ENCODE assay signal across 8 cellular contexts in the genomic region with DNA sequence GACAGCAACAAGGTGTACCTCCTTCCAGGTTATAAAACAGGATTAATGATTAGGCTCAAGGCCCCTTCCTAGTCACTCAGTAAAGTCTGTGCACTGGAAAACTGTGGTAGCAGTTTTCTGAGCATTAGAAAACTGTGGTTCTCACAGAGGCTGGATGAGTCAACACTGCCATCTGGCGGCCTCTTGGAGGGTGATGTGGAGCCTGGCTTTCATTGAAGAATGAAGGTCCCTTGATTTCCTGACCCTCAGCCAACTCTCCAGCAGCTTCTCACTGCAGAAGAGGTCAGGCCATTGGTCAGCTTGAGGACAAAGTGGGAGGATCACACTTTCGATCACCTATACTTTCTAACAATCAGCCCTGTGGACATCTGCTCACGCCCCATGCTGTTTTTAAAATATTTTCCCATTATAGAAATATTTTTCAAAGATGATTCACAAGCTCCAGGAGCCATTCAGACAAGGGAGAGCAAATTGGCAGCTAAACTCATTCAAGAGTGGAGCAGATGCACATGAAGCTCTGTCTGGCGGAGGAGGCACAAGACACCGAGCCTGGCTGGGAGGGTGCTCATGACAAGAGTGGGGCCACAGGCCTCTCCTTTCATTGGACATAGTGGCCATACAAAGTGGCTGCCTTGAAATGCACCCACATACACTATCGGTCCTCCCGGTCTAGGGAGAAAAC. TPM values are rescaled to one million over a fixed set of nuclear protein-coding genes. Genes with fewer than 3 reads are reported as not detected.
DNase-seq lines count a peak whose midpoint lies in the region; ATAC-seq, FAIRE-seq and TF ChIP-seq lines count a peak whose summit lies in the region.

No MANE protein-coding gene starts in this region.

- in situ Hi-C loops in IMR-90 (cut with MboI; ENCODE audit: low sequenced_read_pairs): loop anchor here (10.0 kb wide), 1 partner anchor 815 kb away; no protein-coding TSS in a partner anchor
- in situ Hi-C loops in transverse colon (cut with MboI; ENCODE audit: low pct_ligation_motif_present in 1 of 4, low pct_unique_long_range_greater_than_20kb in 1 of 4, low sequenced_read_pairs in 3 of 4): loop anchor here in 2 of 4 donors (10.0 kb wide), 2 partner anchors 705 to 1635 kb away; no protein-coding TSS in a partner anchor

- no peak overlapping the region for H3K14ac ChIP-seq in IMR-90 (replicated peaks; ENCODE audit: low read depth, low read length)

- POLR2A ChIA-PET in IMR-90 (lab: Charles Lee; ENCODE audit: unreplicated experiment): interaction anchor here (0.6 kb wide), 1 partner anchor 111 kb away, joined by 5 read pairs; no protein-coding TSS in a partner anchor

- TF ChIP-seq CTCF in IMR-90 (conservative IDR thresholded peaks at IDR 0.05; ENCODE audit: low read depth, low read length): peak; percentile 92
- TF ChIP-seq CTCF in fibroblast of the aortic adventitia (IDR thresholded peaks at IDR 0.05; ENCODE audit: insufficient read depth, low read length): peak; percentile 95
- TF ChIP-seq CTCF in transverse colon (IDR thresholded peaks at IDR 0.05): peak; percentile 71 to 87 (median 76)

- no peak overlapping the region for H2AK5ac ChIP-seq in IMR-90 (ENCODE audit: low read depth, low read length)

- H3K4me3 ChIP-seq in IMR-90 (ENCODE audit: insufficient read depth, low read depth, low read length) (no peak overlapping the region), fibroblast of the aortic adventitia (ENCODE audit: low read depth, low read length) (no peak overlapping the region), transverse colon (no peak overlapping the region)

- H3K56ac ChIP-seq in IMR-90 (ENCODE audit: extremely low read depth, insufficient read depth, low read length): no peak overlapping the region

- H2BK15ac ChIP-seq in IMR-90 (ENCODE audit: low read depth, low read length): no peak overlapping the region

- TF ChIP-seq POLR2A in IMR-90 (IDR thresholded peaks at IDR 0.05; ENCODE audit: low read depth, low read length) (no peak), transverse colon (IDR thresholded peaks at IDR 0.05) (no peak)

- no peak overlapping the region for H2BK5ac ChIP-seq in IMR-90 (ENCODE audit: low read depth, low read length, poor library complexity, severe bottlenecking)

- BruUV-seq in IMR-90 (replicated peaks; lab: Mats Ljungman, UMichigan): no TSS peak

- dilution Hi-C loops in IMR-90 (cut with HindIII; ENCODE audit: low sequenced_read_pairs, unreplicated experiment): no loop called here

- H3K27me3 ChIP-seq in IMR-90 (ENCODE audit: control insufficient read depth, insufficient read depth, low read length) (no peaks in the 10 kb centered on the region), transverse colon (no peaks in the 10 kb centered on the region)

- no peak overlapping the region for H4K8ac ChIP-seq in IMR-90 (ENCODE audit: low read depth in 2 of 2, low read length in 2 of 2)

- WGBS in IMR-90 (ENCODE audit: extremely low coverage in 2 of 2, insufficient read length in 1 of 2), 2 experiments: 40% methylated on average over 1 of the region's 7 CpGs; no CpG with 5 or more reads in 1 of the 2 experiments
- WGBS in transverse colon (ENCODE audit: low coverage in 1 of 2), 2 donors: 54% methylated on average over 7 of the region's 7 CpGs; no CpG with 5 or more reads in 1 of the 2 donors

- peak overlapping the region; percentile 34 for H2AFZ ChIP-seq in IMR-90 (replicated peaks; ENCODE audit: low read length, poor library complexity)

- no peak overlapping the region for H2BK20ac ChIP-seq in IMR-90 (ENCODE audit: low read depth, low read length)

- DNase-seq in D341Med (ENCODE audit: low spot score): peak; percentile 78
- DNase-seq in IMR-90: peak; percentile 69
- peak; percentile 31 for DNase-seq in RCC 7860 (ENCODE audit: low spot score)
- DNase-seq in activated T-helper 1 cell treated with Interleukin-2 at 50 U/mL for 16 hours (ENCODE audit: low read depth): peak; percentile 38
- peak; percentile 79 for DNase-seq in fibroblast of the aortic adventitia (ENCODE audit: low read depth)
- peak in 53 of 56 donors; percentile 5 to 91 (median 56) for DNase-seq in nucleus accumbens (lab: John Stamatoyannopoulos, UW)
- peak; percentile 67 for DNase-seq in transverse colon

- no peak for TF ChIP-seq EP300 in transverse colon (IDR thresholded peaks at IDR 0.05; ENCODE audit: low read depth)

- no peak overlapping the region for H3K4me2 ChIP-seq in IMR-90 (ENCODE audit: low read depth, low read length)

- H3K4ac ChIP-seq in IMR-90 (ENCODE audit: low read depth, low read length): no peak overlapping the region

- no peak overlapping the region for H4K91ac ChIP-seq in IMR-90 (ENCODE audit: insufficient read depth, low read depth, low read length)

- intact Hi-C loops in IMR-90 (cut with micrococcal nuclease): loop anchor here (1.0 to 10.0 kb wide), 6 partner anchors 238 to 1633 kb away; partner anchors contain the start of genes DLL1 and PHF10
- intact Hi-C loops in transverse colon (cut with DNase I; ENCODE audit: low total_unique reads): loop anchor here (10.0 kb wide), 1 partner anchor 735 kb away; no protein-coding TSS in a partner anchor

- no peaks in the 10 kb centered on the region for H3K9me3 ChIP-seq in IMR-90 (ENCODE audit: control insufficient read depth, insufficient read depth, low read length)
- H3K9me3 ChIP-seq in transverse colon: no peaks in the 10 kb centered on the region

- no peak overlapping the region for H3K9ac ChIP-seq in IMR-90 (ENCODE audit: low read depth, low read length)

- no peaks in the 10 kb centered on the region for H3K9me1 ChIP-seq in IMR-90 (ENCODE audit: insufficient read depth, low read length)

- FAIRE-seq in RCC 7860 (lab: Jason Lieb, UNC): peak; percentile 4

- H4K5ac ChIP-seq in IMR-90 (ENCODE audit: low read depth, low read length): no peak overlapping the region

- H3K4me1 ChIP-seq in IMR-90 (ENCODE audit: control insufficient read depth, insufficient read depth, low read length): peaks cover 6% of the 10 kb centered on the region
- H3K4me1 ChIP-seq in transverse colon: no peaks in the 10 kb centered on the region

- CTCF ChIA-PET in IMR-90 (lab: Yijun Ruan, JAX): interaction anchor here (0.5 to 3.3 kb wide), 8 partner anchors 10 to 1001 kb away, joined by 3 to 23 read pairs (median 3); no protein-coding TSS in a partner anchor

- no peak overlapping the region for H3K18ac ChIP-seq in IMR-90 (ENCODE audit: low read depth, low read length)

- H3K36me3 ChIP-seq in IMR-90 (ENCODE audit: control insufficient read depth, insufficient read depth, low read length) (peaks cover 12% of the 10 kb centered on the region), transverse colon (peaks cover 0 to 20% (median 5%) of the 10 kb centered on the region in 4 donors)

- TF ChIP-seq RAD21 in IMR-90 (IDR thresholded peaks at IDR 0.05; ENCODE audit: low read length): peak; percentile 95

- no peak overlapping the region for H2AK9ac ChIP-seq in IMR-90 (replicated peaks; ENCODE audit: low read depth, low read length, poor library complexity)

- H3K23ac ChIP-seq in IMR-90 (ENCODE audit: low read depth, low read length): no peak overlapping the region

- H3K27ac ChIP-seq in IMR-90 (ENCODE audit: insufficient read depth, low read length): no peak overlapping the region
- H3K27ac ChIP-seq in transverse colon: no peak overlapping the region

- no peaks in the 10 kb centered on the region for H4K20me1 ChIP-seq in IMR-90 (ENCODE audit: insufficient read depth, low read length)

- 0 out of 4 replicates have a peak, but pooled peaks cover under 1 to 4% of the 10 kb centered on the region in 2 experiments for H3K79me1 ChIP-seq in IMR-90 (ENCODE audit: low read depth in 1 of 2, low read length in 2 of 2)

- no peak overlapping the region for H2BK120ac ChIP-seq in IMR-90 (ENCODE audit: low read depth, low read length)

- peak; percentile 69 for ATAC-seq in GM21381 (IDR thresholded peaks at IDR 0.05; ENCODE audit: unreplicated experiment)
- peak; percentile 88 for ATAC-seq in IMR-90 (ENCODE audit: low read depth)

TF ChIP-seq in IMR-90, 13 proteins besides CTCF, POLR2A, EP300 and RAD21:
- peak; percentile 85 for TF ChIP-seq SMC3 (IDR thresholded peaks at IDR 0.05; ENCODE audit: low read depth, low read length)
- TF ChIP-seq, protein P1, sequence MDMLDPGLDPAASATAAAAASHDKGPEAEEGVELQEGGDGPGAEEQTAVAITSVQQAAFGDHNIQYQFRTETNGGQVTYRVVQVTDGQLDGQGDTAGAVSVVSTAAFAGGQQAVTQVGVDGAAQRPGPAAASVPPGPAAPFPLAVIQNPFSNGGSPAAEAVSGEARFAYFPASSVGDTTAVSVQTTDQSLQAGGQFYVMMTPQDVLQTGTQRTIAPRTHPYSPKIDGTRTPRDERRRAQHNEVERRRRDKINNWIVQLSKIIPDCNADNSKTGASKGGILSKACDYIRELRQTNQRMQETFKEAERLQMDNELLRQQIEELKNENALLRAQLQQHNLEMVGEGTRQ (IDR thresholded peaks at IDR 0.05; ENCODE audit: low read depth, low read length): no peak

RNA-seq across cellular contexts. Expression of gene PSMB1, which starts 23.1 kb away (rescaled TPM):
- total RNA-seq in IMR-90 (2012; rRNA removed) (508 and 560 TPM in 2 replicates), fibroblast of the aortic adventitia (ENCODE audit: low replicate concordance) (96.8 and 248 TPM in 2 replicates), transverse colon (100 to 1,000 TPM in 2 of 4 donors, 10 to 100 TPM in 2; 39.2 to 152 (median 83.4) TPM)
- 450 and 471 TPM in 2 replicates for polyA plus RNA-seq in IMR-90 (2012; rRNA removed)
- 194 and 327 TPM in 2 replicates for polyA plus RNA-seq in IMR-90 (2012; cell fraction: cytosol; rRNA removed)
- polyA plus RNA-seq in IMR-90 (2012; cell fraction: nucleus; rRNA removed; ENCODE audit: low replicate concordance): 50.4 and 220 TPM in 2 replicates

RNA-seq across cellular contexts. Expression of gene TBP, which starts 24.2 kb away (rescaled TPM):
- 8.8 and 12.2 TPM in 2 replicates for total RNA-seq in IMR-90 (2012; rRNA removed)
- polyA plus RNA-seq in IMR-90 (2012; rRNA removed): 11.9 and 12.5 TPM in 2 replicates
- polyA plus RNA-seq in IMR-90 (2012; cell fraction: cytosol; rRNA removed): 21.1 and 33.4 TPM in 2 replicates
- 67.2 and 70.9 TPM in 2 replicates for polyA plus RNA-seq in IMR-90 (2012; cell fraction: nucleus; rRNA removed; ENCODE audit: low replicate concordance)
- total RNA-seq in fibroblast of the aortic adventitia (ENCODE audit: low replicate concordance): 4.0 and 16.8 TPM in 2 replicates
- 10 to 100 TPM in 3 of 4 donors, 1 to 10 TPM in 1; 7.5 to 17.7 (median 12.3) TPM for total RNA-seq in transverse colon

RNA-seq across cellular contexts. Expression of gene PDCD2, which starts 54.5 kb away (rescaled TPM):
- total RNA-seq in IMR-90 (2012; rRNA removed) (46.1 and 50.3 TPM in 2 replicates), fibroblast of the aortic adventitia (ENCODE audit: low replicate concordance) (65.1 and 104 TPM in 2 replicates), transverse colon (10 to 100 TPM; 38.0 to 82.4 (median 62.6) TPM)
- polyA plus RNA-seq in IMR-90 (2012; rRNA removed): 45.2 and 48.8 TPM in 2 replicates
- 15.4 and 40.9 TPM in 2 replicates for polyA plus RNA-seq in IMR-90 (2012; cell fraction: cytosol; rRNA removed)
- 34.6 and 46.8 TPM in 2 replicates for polyA plus RNA-seq in IMR-90 (2012; cell fraction: nucleus; rRNA removed; ENCODE audit: low replicate concordance)
